In the genomic region with DNA sequence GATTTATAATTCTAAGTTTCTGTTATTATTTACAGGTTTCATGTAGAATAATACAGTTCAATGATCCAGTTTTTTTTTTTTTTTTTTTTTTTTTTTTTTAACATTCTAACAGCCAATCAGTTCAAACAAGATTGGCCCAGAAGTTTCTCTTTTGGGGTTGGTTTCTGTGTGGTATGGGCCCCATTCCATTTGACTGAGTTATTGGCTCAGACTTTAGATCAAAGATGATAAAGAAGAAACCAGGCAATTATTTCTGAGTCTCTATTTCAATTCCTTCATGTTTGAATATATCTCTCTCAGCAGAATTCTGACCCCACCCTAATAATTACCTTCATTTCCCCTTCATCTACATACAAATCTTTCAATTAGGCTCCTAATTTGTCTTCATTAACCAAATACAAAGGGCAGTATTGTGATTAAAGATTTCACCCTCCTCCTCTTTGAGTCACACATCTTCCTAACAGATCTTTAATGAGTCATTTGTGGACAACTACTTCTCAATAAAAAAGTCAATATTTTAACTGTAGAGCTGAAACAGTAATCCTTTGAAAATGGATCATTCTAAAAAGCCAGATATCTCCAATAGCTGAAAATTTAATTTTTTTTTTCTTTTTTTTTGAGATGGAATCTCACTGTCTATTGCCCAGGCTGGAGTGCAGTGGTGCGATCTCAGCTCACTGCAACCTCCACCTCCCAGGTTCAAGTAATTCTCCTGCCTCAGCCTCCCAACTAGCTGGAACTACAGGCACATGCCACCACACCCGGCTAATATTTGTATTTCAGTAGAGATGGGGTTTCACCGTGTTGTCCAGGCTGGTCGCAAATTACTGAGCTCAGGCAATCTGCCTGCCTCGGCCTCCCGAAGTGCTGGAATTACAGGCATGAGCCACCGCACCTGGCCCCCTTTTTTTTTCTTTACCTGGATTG, we compare ENCODE assay signal across 20 cellular contexts.
DNase-seq lines count a peak whose midpoint lies in the region; ATAC-seq and TF ChIP-seq lines count a peak whose summit lies in the region.
"Had no signal": no experiment of that assay in that cellular context is flagged by ENCODE, and none has a peak within 500 bp of the region (broad histone marks: within the 10 kb centered on the region; RNA-seq: fewer than 3 reads in every experiment).

No MANE protein-coding gene starts in this region.

- H3K36me3 ChIP-seq in osteoblast (ENCODE audit: insufficient read depth, low read length), result no peaks in the 10 kb centered on the region
- H3K36me3 ChIP-seq: gastroesophageal sphincter had no signal

- H3K9me3 ChIP-seq in osteoblast (ENCODE audit: low read depth, low read length), result no peaks in the 10 kb centered on the region
- H3K9me3 ChIP-seq: Caco-2 had no signal

- no peaks in the 10 kb centered on the region for H3K4me1 Mint-ChIP-seq in endothelial cell (ENCODE audit: unreplicated experiment)
- no peaks in the 10 kb centered on the region for H3K4me1 Mint-ChIP-seq in nephron progenitor cell
- H3K4me1 Mint-ChIP-seq: activated naive CD8-positive, alpha-beta T cell treated with anti-CD3 and anti-CD28 coated beads, Interleukin-2, amount 50 U/mL, for 24 hours had no signal

- no peaks in the 10 kb centered on the region for H3K27me3 Mint-ChIP-seq in endothelial cell (ENCODE audit: unreplicated experiment)
- peaks cover 3% of the 10 kb centered on the region for H3K27me3 Mint-ChIP-seq in nephron progenitor cell (ENCODE audit: low read depth, poor library complexity)
- H3K27me3 Mint-ChIP-seq: activated naive CD8-positive, alpha-beta T cell treated with anti-CD3 and anti-CD28 coated beads, Interleukin-2, amount 50 U/mL, for 24 hours; effector memory CD8-positive, alpha-beta T cell had no signal

- H3K27me3 ChIP-seq in osteoblast (ENCODE audit: insufficient read depth, low read length), result no peaks in the 10 kb centered on the region
- H3K27me3 ChIP-seq: gastroesophageal sphincter had no signal

- H3K4me3 Mint-ChIP-seq in endothelial cell (ENCODE audit: unreplicated experiment) (no peak overlapping the region), nephron progenitor cell (no peak overlapping the region)
- H3K4me3 Mint-ChIP-seq: activated naive CD8-positive, alpha-beta T cell treated with anti-CD3 and anti-CD28 coated beads, Interleukin-2, amount 50 U/mL, for 24 hours; effector memory CD8-positive, alpha-beta T cell; T-helper 1 cell treated with Interleukin-12 subunit alpha and Interleukin-12 subunit beta and Interleukin-4 antibody, amounts not matched to agents 30 μg/mL and 1 μg/mL, for 36 hours had no signal

- peak overlapping the region; percentile 73 for H2AFZ ChIP-seq in osteoblast (ENCODE audit: low read length)

- no peak for ATAC-seq in GM19463 (IDR thresholded peaks at IDR 0.05; ENCODE audit: unreplicated experiment)
- ATAC-seq: activated naive CD8-positive, alpha-beta T cell treated with anti-CD3 and anti-CD28 coated beads, Interleukin-2, amount 50 U/mL, for 24 hours; effector memory CD8-positive, alpha-beta T cell; gastroesophageal sphincter had no signal

- H3K4me2 ChIP-seq in osteoblast (ENCODE audit: insufficient read depth, low read length), result peak overlapping the region; percentile 49

- H3K27ac ChIP-seq in osteoblast (ENCODE audit: low read depth, low read length), result peak overlapping the region; percentile 49
- H3K27ac ChIP-seq: gastroesophageal sphincter had no signal

- H3K9me3 Mint-ChIP-seq in endothelial cell (ENCODE audit: unreplicated experiment), result no peaks in the 10 kb centered on the region
- H3K9me3 Mint-ChIP-seq in nephron progenitor cell, result peaks cover 15% of the 10 kb centered on the region

- H3K4me1 ChIP-seq in osteoblast (ENCODE audit: insufficient read depth, low read length), result peaks cover 13% of the 10 kb centered on the region
- H3K4me1 ChIP-seq: Caco-2, gastroesophageal sphincter had no signal

- H3K36me3 Mint-ChIP-seq in endothelial cell (ENCODE audit: low read depth, unreplicated experiment) (no peaks in the 10 kb centered on the region), nephron progenitor cell (ENCODE audit: low read depth) (peaks cover 6% of the 10 kb centered on the region)

- no peaks in the 10 kb centered on the region for H4K20me1 ChIP-seq in osteoblast (ENCODE audit: insufficient read depth, low read length)

- H3K4me3 ChIP-seq in cardiac fibroblast (replicated peaks in 1 of 2; ENCODE audit: low read depth in 2 of 2, low read length in 2 of 2), result no peak overlapping the region
- H3K4me3 ChIP-seq in osteoblast (ENCODE audit: insufficient read depth, low read length), result no peak overlapping the region
- H3K4me3 ChIP-seq: gastroesophageal sphincter had no signal

- H3K79me2 ChIP-seq in osteoblast (ENCODE audit: insufficient read depth, low read length), result no peaks in the 10 kb centered on the region

- TF ChIP-seq CTCF in cardiac fibroblast (IDR thresholded peaks at IDR 0.05; ENCODE audit: low read depth, low read length) (no peak), osteoblast (IDR thresholded peaks at IDR 0.05; ENCODE audit: extremely low read depth, low read depth, low read length) (no peak), endothelial cell (IDR thresholded peaks at IDR 0.05; ENCODE audit: unreplicated experiment) (no peak), nephron progenitor cell (IDR thresholded peaks at IDR 0.05) (no peak)

- DNase-seq in EL (peak; percentile 73), M059J (ENCODE audit: low read depth) (peak; percentile 89), cardiac fibroblast (ENCODE audit: low read depth in 2 of 2) (peak; percentile 2 to 30), osteoblast (ENCODE audit: insufficient read length, low spot score, missing footprints) (no peak), endothelial cell (ENCODE audit: low spot score) (no peak), T-helper 1 cell (no peak), nephron progenitor cell (no peak)
- DNase-seq: activated CD8-positive, alpha-beta memory T cell treated with anti-CD3 and anti-CD28 coated beads for 24 hours; activated naive CD8-positive, alpha-beta T cell treated with anti-CD3 and anti-CD28 coated beads, Interleukin-2, amount 50 U/mL, for 24 hours; Caco-2; cerebellar nuclear complex; effector memory CD8-positive, alpha-beta T cell; NCI-H1436; NK-92 treated with Interleukin-12 subunit alpha and Interleukin-12 subunit beta, amount 100 ng/mL, for 24 hours; SHP77; stimulated activated CD4-positive, alpha-beta T cell treated with anti-CD3 and anti-CD28 coated beads, Interleukin-4, amount 100 ng/mL, for 24 hours; substantia nigra had no signal

- no peak overlapping the region for H3K27ac Mint-ChIP-seq in endothelial cell (ENCODE audit: unreplicated experiment)
- no peak overlapping the region for H3K27ac Mint-ChIP-seq in nephron progenitor cell
- H3K27ac Mint-ChIP-seq: activated naive CD8-positive, alpha-beta T cell treated with anti-CD3 and anti-CD28 coated beads, Interleukin-2, amount 50 U/mL, for 24 hours; effector memory CD8-positive, alpha-beta T cell; T-helper 1 cell treated with Interleukin-12 subunit alpha and Interleukin-12 subunit beta and Interleukin-4 antibody, amounts not matched to agents 30 μg/mL and 1 μg/mL, for 36 hours had no signal

Comparison
In these comparisons a context has a peak if more than half of its experiments do, and no peak if none do; other contexts are left out.
1. DNase-seq: peak in EL (single experiment), M059J (single experiment) and cardiac fibroblast (2 of 2); none in osteoblast (single experiment), endothelial cell (single experiment), T-helper 1 cell (0 of 5) and nephron progenitor cell (single experiment).